ENCODE assay signal across 31 cellular contexts in genomic region chr5:125229556-125229955, GRCh38.
"Had no signal": no experiment of that assay in that cellular context is flagged by ENCODE, and none has a peak within 500 bp of the region (broad histone marks: within the 10 kb centered on the region; RNA-seq: fewer than 3 reads in every experiment).

No MANE protein-coding gene starts in this region.

- H3K4me1 Mint-ChIP-seq: stimulated activated naive CD8-positive, alpha-beta T cell treated with anti-CD3 and anti-CD28 coated beads, Interleukin-15, amount 100 ng/mL, for 72 hours had no signal

- H3K4me1 ChIP-seq: neural progenitor cell, psoas muscle, spleen, testis, tibial artery, transverse colon, upper lobe of left lung, vagina had no signal

- H3K9me3 Mint-ChIP-seq: natural killer cell; nephron; stimulated activated memory B cell treated with anti-CD40 and anti-IgM and Interleukin-4, amounts not matched to agents 10 μg/mL and 1 μg/mL and 100 μg/mL, for 72 hours had no signal

- H3K27ac ChIP-seq: neural progenitor cell, ovary, parathyroid adenoma, psoas muscle, skin epidermis, spleen, suprapubic skin, testis, tibial artery, transverse colon, upper lobe of left lung, vagina had no signal

- ATAC-seq: natural killer cell; psoas muscle; right cardiac atrium; sciatic nerve; stimulated activated memory B cell treated with anti-CD40 and anti-IgM and Interleukin-4, amounts not matched to agents 10 μg/mL and 1 μg/mL and 100 μg/mL, for 72 hours; stimulated activated naive CD8-positive, alpha-beta T cell treated with anti-CD3 and anti-CD28 coated beads, Interleukin-15, amount 100 ng/mL, for 72 hours; stimulated activated naive CD8-positive, alpha-beta T cell treated with anti-CD3 and anti-CD28 coated beads, Interleukin-15, Interleukin-2, amounts not matched to agents 100 U/mL and 50 U/mL, for 24 hours had no signal

- DNase-seq: natural killer cell; occipital lobe; ovary; posterior cingulate gyrus; psoas muscle; right cardiac atrium; spleen; stimulated activated CD4-positive, alpha-beta T cell treated with anti-CD3 and anti-CD28 coated beads, Interleukin-12 subunit alpha, Interleukin-12 subunit beta, amount 100 ng/mL, for 4 hours; stimulated activated CD4-positive, alpha-beta T cell treated with anti-CD3 and anti-CD28 coated beads, Interleukin-1b, Interleukin-23, amount 100 ng/mL, for 48 hours; stimulated activated CD4-positive, alpha-beta T cell treated with anti-CD3 and anti-CD28 coated beads, Interleukin-4, amount 100 ng/mL, for 1 hour; stimulated activated CD4-positive, alpha-beta T cell treated with anti-CD3 and anti-CD28 coated beads, Interleukin-4, amount 100 ng/mL, for 4 hours; stimulated activated CD8-positive, alpha-beta memory T cell treated with anti-CD3 and anti-CD28 coated beads, Interleukin-4, amount 100 ng/mL, for 48 hours; stimulated activated naive CD4-positive, alpha-beta T cell; stimulated activated naive CD8-positive, alpha-beta T cell treated with anti-CD3 and anti-CD28 coated beads, Interleukin-15, amount 100 ng/mL, for 72 hours; stimulated activated naive CD8-positive, alpha-beta T cell treated with anti-CD3 and anti-CD28 coated beads, Interleukin-15, Interleukin-2, amounts not matched to agents 100 U/mL and 50 U/mL, for 24 hours; substantia nigra; testis; tibial artery; transverse colon; upper lobe of left lung had no signal

- H3K36me3 ChIP-seq: neural progenitor cell, ovary, spleen, suprapubic skin, tibial artery, transverse colon, upper lobe of left lung, vagina had no signal

- H3K4me2 ChIP-seq: neural progenitor cell, smooth muscle cell had no signal

- H3K9me3 ChIP-seq: ovary, psoas muscle, spleen, suprapubic skin, testis, tibial artery, transverse colon, upper lobe of left lung, vagina had no signal

- H3K79me2 ChIP-seq: parathyroid adenoma had no signal

- H3K9ac ChIP-seq: neural progenitor cell, parathyroid adenoma had no signal

- H2AFZ ChIP-seq: neural progenitor cell, parathyroid adenoma had no signal

- H3K27me3 ChIP-seq: neural progenitor cell, ovary, spleen, suprapubic skin, testis, tibial artery, transverse colon, upper lobe of left lung, vagina had no signal

- H3K27me3 Mint-ChIP-seq: progenitor cell of endocrine pancreas; stimulated activated memory B cell treated with anti-CD40 and anti-IgM and Interleukin-4, amounts not matched to agents 10 μg/mL and 1 μg/mL and 100 μg/mL, for 72 hours; stimulated activated naive CD8-positive, alpha-beta T cell treated with anti-CD3 and anti-CD28 coated beads, Interleukin-15, amount 100 ng/mL, for 72 hours had no signal

- H3K36me3 Mint-ChIP-seq: natural killer cell; stimulated activated memory B cell treated with anti-CD40 and anti-IgM and Interleukin-4, amounts not matched to agents 10 μg/mL and 1 μg/mL and 100 μg/mL, for 72 hours had no signal

- H3K4me3 ChIP-seq: neural progenitor cell, ovary, psoas muscle, skin epidermis, smooth muscle cell, spleen, suprapubic skin, testis, tibial artery, transverse colon, upper lobe of left lung, vagina had no signal

- FAIRE-seq: urothelium cell line had no signal

- H3K4me3 Mint-ChIP-seq: natural killer cell; nephron; neural progenitor cell; stimulated activated memory B cell treated with anti-CD40 and anti-IgM and Interleukin-4, amounts not matched to agents 10 μg/mL and 1 μg/mL and 100 μg/mL, for 72 hours; stimulated activated naive CD8-positive, alpha-beta T cell treated with anti-CD3 and anti-CD28 coated beads, Interleukin-15, amount 100 ng/mL, for 72 hours had no signal
